10 cellular contexts compared by ENCODE assay signal in the genomic region with DNA sequence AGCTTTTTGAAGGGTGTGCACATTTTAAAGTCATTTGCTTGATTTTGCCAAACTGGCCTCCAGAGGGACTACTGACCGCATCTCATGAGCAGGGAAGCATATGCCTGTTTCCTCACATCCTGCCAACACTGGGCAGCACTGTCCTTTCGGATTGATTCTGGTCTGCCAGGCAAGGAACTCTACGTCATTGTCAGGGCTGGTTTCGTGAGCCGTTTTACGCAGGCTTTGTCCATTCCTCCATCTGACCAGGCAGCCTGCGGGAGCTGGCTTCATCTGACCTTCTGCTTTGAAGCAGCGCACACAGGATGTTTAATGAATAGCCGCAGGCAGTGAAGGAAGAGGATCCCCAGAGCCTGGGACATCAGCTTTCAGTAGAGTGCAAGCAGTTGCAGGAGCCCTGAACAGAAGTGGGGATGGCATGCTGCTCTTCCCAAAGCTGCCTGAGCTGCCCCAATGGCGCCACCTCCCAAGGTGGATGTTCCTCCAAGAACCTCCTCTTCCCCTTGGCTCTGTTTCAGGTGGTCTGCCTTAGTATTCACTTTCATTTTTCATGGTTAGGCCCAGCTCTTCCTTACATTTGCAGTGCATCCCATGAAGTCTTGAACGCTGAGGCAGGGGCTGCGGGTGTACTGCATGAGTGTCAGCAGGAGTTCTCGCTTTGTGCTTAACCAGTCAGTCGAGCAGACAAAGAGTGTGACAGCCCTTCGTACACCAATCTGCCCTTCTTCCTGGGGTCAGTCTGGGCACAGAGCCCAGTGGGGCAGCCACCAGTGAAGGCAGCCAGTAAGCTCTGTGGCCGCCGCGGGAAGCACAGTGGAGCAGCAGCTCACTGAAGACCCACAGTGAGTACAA. TPM values are rescaled to one million over a fixed set of nuclear protein-coding genes. Genes with fewer than 3 reads are reported as not detected.
A peak's percentile ranks its signal among the peaks of the same experiment; 100 is the strongest.
DNase-seq lines count a peak whose midpoint lies in the region; ATAC-seq and TF ChIP-seq lines count a peak whose summit lies in the region.
"Had no signal": no experiment of that assay in that cellular context is flagged by ENCODE, and none has a peak within 500 bp of the region (broad histone marks: within the 10 kb centered on the region; RNA-seq: fewer than 3 reads in every experiment).

No MANE protein-coding gene starts in this region.

- H3K27me3 ChIP-seq in layer of hippocampus (ENCODE audit: control insufficient read depth, insufficient read depth, low read length) (no peaks in the 10 kb centered on the region), colonic mucosa (no peaks in the 10 kb centered on the region)

- peaks cover 73% of the 10 kb centered on the region for H3K4me1 Mint-ChIP-seq in activated naive CD4-positive, alpha-beta T cell treated with anti-CD3 and anti-CD28 coated beads, Interleukin-2, amount 10 ng/mL, durations not matched to agents 7 days and 5 days
- peaks cover 34% of the 10 kb centered on the region for H3K4me1 Mint-ChIP-seq in MCF 10A (ENCODE audit: insufficient read depth, unreplicated experiment)

- DNase-seq in activated naive CD4-positive, alpha-beta T cell treated with anti-CD3 and anti-CD28 coated beads, Interleukin-2, amount 10 ng/mL, durations not matched to agents 7 days and 5 days: no peak
- no peak for DNase-seq in activated naive CD4-positive, alpha-beta T cell treated with anti-CD3 and anti-CD28 coated beads, Interleukin-2, amount 50 U/mL, for 16 hours
- DNase-seq in MCF 10A (ENCODE audit: unreplicated experiment) (peak; percentile 51), D341Med (ENCODE audit: low spot score) (no peak), colonic mucosa (no peak)
- DNase-seq: cortex of kidney had no signal

- ATAC-seq in HG02798 (IDR thresholded peaks at IDR 0.05; ENCODE audit: poor library complexity, unreplicated experiment): no peak

- peaks cover 36% of the 10 kb centered on the region for H3K36me3 Mint-ChIP-seq in activated naive CD4-positive, alpha-beta T cell treated with anti-CD3 and anti-CD28 coated beads, Interleukin-2, amount 10 ng/mL, durations not matched to agents 7 days and 5 days
- H3K36me3 Mint-ChIP-seq in MCF 10A (ENCODE audit: insufficient read depth, unreplicated experiment): no peaks in the 10 kb centered on the region

- BruUV-seq in MCF 10A (replicated peaks; lab: Mats Ljungman, UMichigan): TSS peak; percentile 67

- H3K9me3 ChIP-seq in colonic mucosa: no peaks in the 10 kb centered on the region

- peaks cover 19% of the 10 kb centered on the region for H3K27me3 Mint-ChIP-seq in activated naive CD4-positive, alpha-beta T cell treated with anti-CD3 and anti-CD28 coated beads, Interleukin-2, amount 10 ng/mL, durations not matched to agents 7 days and 5 days
- H3K27me3 Mint-ChIP-seq in MCF 10A (ENCODE audit: insufficient read depth, unreplicated experiment): peaks cover 18% of the 10 kb centered on the region

- H3K27ac ChIP-seq in layer of hippocampus (ENCODE audit: low read depth, low read length) (peak overlapping the region; percentile 69), temporal lobe (ENCODE audit: low read depth, low read length) (peak overlapping the region; percentile 92), colonic mucosa (no peak overlapping the region)

- CTCF ChIA-PET in activated naive CD4-positive, alpha-beta T cell treated with anti-CD3 and anti-CD28 coated beads, Interleukin-2, amount 10 ng/mL, durations not matched to agents 7 days and 5 days (lab: Charles Lee): interaction anchor here (1.6 kb wide), 1 partner anchor 59 kb away, joined by 5 read pairs; a partner anchor contains a TSS
- CTCF ChIA-PET in MCF 10A (lab: Yijun Ruan, JAX): interaction anchor here (0.6 to 2.0 kb wide), 12 partner anchors 10 to 707 kb away, joined by 3 to 12 read pairs (median 3); a partner anchor contains a TSS

- no peaks in the 10 kb centered on the region for H3K36me3 ChIP-seq in colonic mucosa

- H3K27ac Mint-ChIP-seq in activated naive CD4-positive, alpha-beta T cell treated with anti-CD3 and anti-CD28 coated beads, Interleukin-2, amount 10 ng/mL, durations not matched to agents 7 days and 5 days: peak overlapping the region; percentile 80
- peak overlapping the region; percentile 15 for H3K27ac Mint-ChIP-seq in MCF 10A (ENCODE audit: low read depth, unreplicated experiment)
- H3K27ac Mint-ChIP-seq: progenitor cell of endocrine pancreas had no signal

- TF ChIP-seq CTCF in MCF 10A (IDR thresholded peaks at IDR 0.05; ENCODE audit: unreplicated experiment) (no peak), colonic mucosa (IDR thresholded peaks at IDR 0.05) (no peak)

- intact Hi-C loops in MCF 10A (cut with micrococcal nuclease): loop anchor here (2.0 kb wide), 1 partner anchor 48 kb away; no protein-coding TSS in a partner anchor
- intact Hi-C loops in colonic mucosa (cut with DNase I): no loop called here

- H3K4me1 ChIP-seq in colonic mucosa: no peaks in the 10 kb centered on the region

- no peak overlapping the region for H3K4me3 Mint-ChIP-seq in activated naive CD4-positive, alpha-beta T cell treated with anti-CD3 and anti-CD28 coated beads, Interleukin-2, amount 10 ng/mL, durations not matched to agents 7 days and 5 days
- H3K4me3 Mint-ChIP-seq in MCF 10A (ENCODE audit: unreplicated experiment): peak overlapping the region; percentile 63

- POLR2A ChIA-PET in MCF 10A (lab: Yijun Ruan, JAX): interaction anchor here (0.9 to 1.8 kb wide), 5 partner anchors 12 to 60 kb away, joined by 3 to 7 read pairs (median 5); a partner anchor contains a TSS

- no peak overlapping the region for H3K4me3 ChIP-seq in colonic mucosa

- H3K9me3 Mint-ChIP-seq in activated naive CD4-positive, alpha-beta T cell treated with anti-CD3 and anti-CD28 coated beads, Interleukin-2, amount 10 ng/mL, durations not matched to agents 7 days and 5 days: peaks cover 38% of the 10 kb centered on the region
- H3K9me3 Mint-ChIP-seq in MCF 10A (ENCODE audit: unreplicated experiment): no peaks in the 10 kb centered on the region

- H3K9ac ChIP-seq in colonic mucosa (ENCODE audit: low read depth in 2 of 2, low read length in 2 of 2): peak overlapping the region in 1 of 2 donors; percentile 4

RNA-seq across cellular contexts. Expression of a gene that starts 46.5 kb away (rescaled TPM):
- 16.3 and 22.6 TPM in 2 replicates for total RNA-seq in MCF 10A (2022)
- total RNA-seq in temporal lobe: 42.8 TPM
- total RNA-seq in colonic mucosa: 10 to 100 TPM; 13.0 to 17.2 TPM

RNA-seq across cellular contexts. Expression of a gene that starts 58.6 kb away (rescaled TPM):
- total RNA-seq in MCF 10A (2022): 14.0 and 17.6 TPM in 2 replicates
- total RNA-seq in temporal lobe: 5.4 TPM
- total RNA-seq in colonic mucosa: 10 to 100 TPM; 12.4 to 18.7 TPM
